ENCODE assay signal across 17 cellular contexts in genomic region chr22:35230417-35230816, GRCh38. TPM values are rescaled to one million over a fixed set of nuclear protein-coding genes. Genes with fewer than 3 reads are reported as not detected.
DNase-seq lines count a peak whose midpoint lies in the region; ATAC-seq, FAIRE-seq and TF ChIP-seq lines count a peak whose summit lies in the region.
"Had no signal": no experiment of that assay in that cellular context is flagged by ENCODE, and none has a peak within 500 bp of the region (broad histone marks: within the 10 kb centered on the region; RNA-seq: fewer than 3 reads in every experiment).

No MANE protein-coding gene starts in this region.

- POLR2A ChIA-PET in CD8-positive, alpha-beta T cell (lab: Charles Lee): no interaction called here
- POLR2A ChIA-PET in OCI-LY7 (lab: Charles Lee): interaction anchor here (1.2 kb wide), 1 partner anchor 13 kb away, joined by 4 read pairs; no protein-coding TSS in a partner anchor
- POLR2A ChIA-PET in K562 (lab: Yijun Ruan, JAX): interaction anchor here (0.6 to 2.1 kb wide), 11 partner anchors 8 to 268 kb away, joined by 3 to 24 read pairs (median 3); no protein-coding TSS in a partner anchor

- no peak for TF ChIP-seq CTCF in CD8-positive, alpha-beta T cell (IDR thresholded peaks at IDR 0.05)
- TF ChIP-seq CTCF in GM12864 (IDR thresholded peaks at IDR 0.05; ENCODE audit: low read depth, low read length, missing control alignments) (no peak), OCI-LY7 (conservative IDR thresholded peaks at IDR 0.05; ENCODE audit: low read length) (no peak), K562 (IDR thresholded peaks at IDR 0.05 in 2 of 3, conservative IDR thresholded peaks at IDR 0.05 in 1 of 3; ENCODE audit: insufficient read depth in 2 of 3, low read depth in 1 of 3, low read length in 3 of 3) (no peak)

- no peak overlapping the region for H3K4me3 Mint-ChIP-seq in CD8-positive, alpha-beta T cell
- H3K4me3 Mint-ChIP-seq: H9 had no signal

- H4K20me1 ChIP-seq in OCI-LY7 (ENCODE audit: insufficient read depth, low read length) (no peaks in the 10 kb centered on the region), K562 (replicated peaks; ENCODE audit: control insufficient read depth, insufficient read depth, low read length) (peaks cover 18% of the 10 kb centered on the region)

- no peak for TF ChIP-seq EP300 in K562 (IDR thresholded peaks at IDR 0.05; ENCODE audit: low read length)

- H3K9me1 ChIP-seq in K562 (ENCODE audit: control insufficient read depth, insufficient read depth, low read length): no peaks in the 10 kb centered on the region

- peaks cover 4% of the 10 kb centered on the region for H3K9me3 Mint-ChIP-seq in CD8-positive, alpha-beta T cell

- DNase-seq in CD8-positive, alpha-beta T cell: no peak
- DNase-seq in GM12864 (ENCODE audit: low read depth): no peak
- no peak for DNase-seq in OCI-LY7 (ENCODE audit: low spot score)
- no peak for DNase-seq in K562 (ENCODE audit: extremely low read depth in 1 of 4, low spot score in 3 of 4)
- no peak for DNase-seq in H4 (ENCODE audit: low spot score)
- DNase-seq in stimulated activated naive CD4-positive, alpha-beta T cell treated with Interleukin-2 at 50 U/mL for 16 hours (lab: John Stamatoyannopoulos, UW): no peak
- DNase-seq: activated CD8-positive, alpha-beta memory T cell treated with anti-CD3 and anti-CD28 coated beads for 24 hours; activated naive CD4-positive, alpha-beta T cell treated with Interleukin-2 at 50 U/mL for 16 hours; CD4-positive, alpha-beta memory T cell; dorsolateral prefrontal cortex; H9; hippocampal formation; Right ventricle myocardium superior had no signal

- H3K27ac ChIP-seq in CD8-positive, alpha-beta T cell (ENCODE audit: low read depth, low read length): no peak overlapping the region
- H3K27ac ChIP-seq in OCI-LY7 (ENCODE audit: low read depth, low read length, poor library complexity, severe bottlenecking) (no peak overlapping the region), K562 (ENCODE audit: extremely low read depth, low read depth, low read length) (peak overlapping the region; percentile 77)
- H3K27ac ChIP-seq: dorsolateral prefrontal cortex, neutrophil, right atrium auricular region had no signal

- H3K27ac Mint-ChIP-seq in CD8-positive, alpha-beta T cell: peak overlapping the region; percentile 6
- H3K27ac Mint-ChIP-seq: H9 had no signal

- H3K4me2 ChIP-seq in OCI-LY7 (ENCODE audit: low read length): peak overlapping the region; percentile 39; the same call in 1 of the 2 replicates
- H3K4me2 ChIP-seq in K562 (ENCODE audit: insufficient read depth, low read length): peak overlapping the region; percentile 77

- H3K4me1 Mint-ChIP-seq in CD8-positive, alpha-beta T cell (ENCODE audit: low read depth): peaks cover 10% of the 10 kb centered on the region

- peak overlapping the region; percentile 39 to 84; a peak in 3 of 4 replicates for H3K9ac ChIP-seq in K562 (ENCODE audit: insufficient read depth in 1 of 2, low read depth in 2 of 2, low read length in 2 of 2)

- TF ChIP-seq RAD21 in K562 (CRISPR knock-in tag; conservative IDR thresholded peaks at IDR 0.05 in 1 of 2, IDR thresholded peaks at IDR 0.05 in 1 of 2): no peak

- intact Hi-C loops in CD8-positive, alpha-beta T cell (cut with DNase I, micrococcal nuclease): no loop called here
- intact Hi-C loops in OCI-LY7 (cut with micrococcal nuclease; ENCODE audit: unreplicated experiment) (loop anchor here (2.0 kb wide), 1 partner anchor 76 kb away; no protein-coding TSS in a partner anchor), K562 (cut with micrococcal nuclease) (loop anchor here (5.0 kb wide), 2 partner anchors 188 to 1308 kb away; partner anchors contain the start of gene LARGE1)

- peaks cover 5% of the 10 kb centered on the region for H3K4me1 ChIP-seq in CD8-positive, alpha-beta T cell (ENCODE audit: insufficient read depth, low read length)
- H3K4me1 ChIP-seq in OCI-LY7 (ENCODE audit: insufficient read depth, low read length, poor library complexity, severe bottlenecking) (peaks cover 3% of the 10 kb centered on the region), K562 (replicated peaks in 1 of 2; ENCODE audit: control insufficient read depth in 2 of 2, insufficient read depth in 2 of 2, low read length in 2 of 2) (peaks cover 9 to 26% of the 10 kb centered on the region in 2 experiments; a peak in 3 of 5 replicates)
- H3K4me1 ChIP-seq: right atrium auricular region had no signal

- H2AFZ ChIP-seq in OCI-LY7 (ENCODE audit: low read length): peak overlapping the region; percentile 87; the same call in 1 of the 2 replicates
- peak overlapping the region; percentile 94 for H2AFZ ChIP-seq in K562 (ENCODE audit: low read depth, low read length)

- CTCF ChIA-PET in CD8-positive, alpha-beta T cell (lab: Charles Lee): interaction anchor here (0.5 kb wide), 1 partner anchor 69 kb away, joined by 3 read pairs; no protein-coding TSS in a partner anchor
- CTCF ChIA-PET in OCI-LY7 (lab: Charles Lee; ENCODE audit: unreplicated experiment) (interaction anchor here (1.0 kb wide), 1 partner anchor 9 kb away, joined by 3 read pairs; no protein-coding TSS in a partner anchor), K562 (lab: Yijun Ruan, JAX; ENCODE audit: low intra/inter-chr PET ratio) (interaction anchor here (0.6 to 2.5 kb wide), 3 partner anchors 60 to 187 kb away, joined by 3 to 17 read pairs (median 5); no protein-coding TSS in a partner anchor)

- BruUV-seq in OCI-LY7 (replicated peaks; lab: Mats Ljungman, UMichigan) (TSS peak; percentile 90), K562 (replicated peaks; lab: Mats Ljungman, UMichigan) (TSS peak; percentile 68)

- no peak for FAIRE-seq in K562 (lab: Jason Lieb, UNC)
- FAIRE-seq: bronchial epithelial cell had no signal

- H3K9me2 ChIP-seq in OCI-LY7 (ENCODE audit: insufficient read depth, low read length): no peaks in the 10 kb centered on the region

- H3K79me2 ChIP-seq in OCI-LY7 (ENCODE audit: insufficient read depth, low read depth, low read length): no peaks in the 10 kb centered on the region
- peaks cover 44% of the 10 kb centered on the region for H3K79me2 ChIP-seq in K562 (ENCODE audit: control insufficient read depth, insufficient read depth, low read length)

- TF ChIP-seq POLR2A in K562 (conservative IDR thresholded peaks at IDR 0.05): no peak

- no peaks in the 10 kb centered on the region for H3K9me3 ChIP-seq in CD8-positive, alpha-beta T cell (ENCODE audit: low read length)
- H3K9me3 ChIP-seq in OCI-LY7 (ENCODE audit: low read length): no peaks in the 10 kb centered on the region
- no peaks in the 10 kb centered on the region for H3K9me3 ChIP-seq in K562 (replicated peaks; ENCODE audit: control insufficient read depth, insufficient read depth, low read depth, low read length)
- H3K9me3 ChIP-seq: neutrophil, right atrium auricular region had no signal

- peaks cover 27% of the 10 kb centered on the region for H3K27me3 Mint-ChIP-seq in CD8-positive, alpha-beta T cell (ENCODE audit: low read depth)

- in situ Hi-C loops in K562 (cut with MboI): loop anchor here (10.0 kb wide), 2 partner anchors 76 to 186 kb away; no protein-coding TSS in a partner anchor

- no peaks in the 10 kb centered on the region for H3K36me3 ChIP-seq in CD8-positive, alpha-beta T cell (ENCODE audit: insufficient read depth, low read length)
- H3K36me3 ChIP-seq in OCI-LY7 (ENCODE audit: insufficient read depth, low read length): no peaks in the 10 kb centered on the region
- peaks cover 35% of the 10 kb centered on the region; the same call in 2 of the 3 replicates for H3K36me3 ChIP-seq in K562 (ENCODE audit: control insufficient read depth, insufficient read depth, low read length)
- H3K36me3 ChIP-seq: neutrophil, right atrium auricular region had no signal

- peaks cover 2% of the 10 kb centered on the region for H3K27me3 ChIP-seq in CD8-positive, alpha-beta T cell (ENCODE audit: insufficient read depth, low read length)
- H3K27me3 ChIP-seq in K562 (ENCODE audit: control insufficient read depth in 2 of 2, insufficient read depth in 2 of 2, low read length in 2 of 2): no peaks in the 10 kb centered on the region
- H3K27me3 ChIP-seq: right atrium auricular region had no signal

- H3K4me3 ChIP-seq in CD8-positive, alpha-beta T cell (ENCODE audit: low read depth, low read length): no peak overlapping the region
- H3K4me3 ChIP-seq in GM12864 (ENCODE audit: low read depth, low read length) (peak overlapping the region; percentile 64), OCI-LY7 (ENCODE audit: low read depth, low read length, poor library complexity, severe bottlenecking) (peak overlapping the region; percentile 55), K562 (peak overlapping the region; percentile 65)
- H3K4me3 ChIP-seq: dorsolateral prefrontal cortex, right atrium auricular region had no signal

- no peaks in the 10 kb centered on the region for H3K36me3 Mint-ChIP-seq in CD8-positive, alpha-beta T cell

- no peak for ATAC-seq in CD8-positive, alpha-beta T cell
- ATAC-seq in K562 (peak; percentile 59), HG03196 (IDR thresholded peaks at IDR 0.05; ENCODE audit: unreplicated experiment) (no peak)

TF ChIP-seq in K562, 482 proteins besides CTCF, POLR2A, EP300 and RAD21 (continues in another document):
- TF ChIP-seq KAT7 (CRISPR knock-in tag; IDR thresholded peaks at IDR 0.05; ENCODE audit: borderline replicate concordance) (0 out of 2 replicates have a peak, but pooled peaks have one; percentile 6), NR2F6 (CRISPR knock-in tag; IDR thresholded peaks at IDR 0.05) (no peak), ZNF76 (CRISPR knock-in tag; IDR thresholded peaks at IDR 0.05; ENCODE audit: borderline replicate concordance) (no peak)

RNA-seq across cellular contexts. Expression of gene HMGXB4, which starts 26.9 kb away (rescaled TPM):
- total RNA-seq in CD8-positive, alpha-beta T cell: 10 to 100 TPM; 42.6 to 47.0 TPM
- 25.0 and 25.2 TPM in 2 replicates for total RNA-seq in OCI-LY7 (2014; rRNA removed; shearing (Covaris generic))
- total RNA-seq in OCI-LY7 (2022): 46.9 and 50.2 TPM in 2 replicates
- total RNA-seq in K562 (2011; cell fraction: chromatin; rRNA removed; ENCODE audit: low replicate concordance): 51.0 and 108 TPM in 2 replicates
- 41.6 and 44.2 TPM in 2 replicates for total RNA-seq in K562 (2011; cell fraction: nucleolus; rRNA removed)
- 60.4 and 65.7 TPM in 2 replicates for total RNA-seq in K562 (2011; cell fraction: nucleoplasm; rRNA removed)
- total RNA-seq in K562 (2014; rRNA removed): 9.9 and 10.0 TPM in 2 replicates
- 19.0 and 21.9 TPM in 2 replicates for total RNA-seq in K562 (2014; rRNA removed; fragmentation: Illumina TruSeq; extraction: Trizol)
- 17.5 and 20.8 TPM in 2 replicates for total RNA-seq in K562 (2015; rRNA removed; fragmentation: Illumina TruSeq; extraction: Trizol)
- total RNA-seq in K562 (2021): 18.0 and 18.4 TPM in 2 replicates
- 24.8 and 25.3 TPM in 2 replicates for polyA plus RNA-seq in K562 (2011; rRNA removed)
- polyA plus RNA-seq in K562 (2011; cell fraction: cytosol; rRNA removed): 8.3 and 13.5 TPM in 2 replicates
- 16.9 and 22.4 TPM in 2 replicates for polyA plus RNA-seq in K562 (2011; cell fraction: nucleus; rRNA removed)
- polyA plus RNA-seq in K562 (2012): 13.6 and 17.4 TPM in 2 replicates
- 23.7 and 26.6 TPM in 2 replicates for polyA plus RNA-seq in K562 (2014; fragmentation: Illumina TruSeq; extraction: Trizol)
- 10 to 100 TPM; 27.7 to 31.4 TPM for polyA plus RNA-seq in K562 (2014; fragmentation: Nextera tagmentation; extraction: Ambion mirVana)
- 19.2 and 25.0 TPM in 2 replicates for polyA plus RNA-seq in K562 (2014; rRNA removed)
- 42.8 and 55.6 TPM in 2 replicates for polyA minus RNA-seq in K562 (2011; rRNA and poly(A)+ RNA removed)
- polyA minus RNA-seq in K562 (2011; cell fraction: cytosol; rRNA and poly(A)+ RNA removed): 11.3 and 12.0 TPM in 2 replicates
- 31.5 and 49.1 TPM in 2 replicates for polyA minus RNA-seq in K562 (2011; cell fraction: nucleus; rRNA and poly(A)+ RNA removed)
- 3.3 and 10.2 TPM in 2 replicates for total RNA-seq in H4 (2014; rRNA removed; shearing (Covaris generic))

Comparison
In these comparisons a context has a peak if more than half of its experiments do, and no peak if none do; other contexts are left out.
1. intact Hi-C loops: an anchor here in OCI-LY7 (2.0 kb wide) and K562 (5.0 kb wide); none called in CD8-positive, alpha-beta T cell.